ENCODE assay signal across 18 cellular contexts in genomic region chr17:48128411-48128810, GRCh38.
"Had no signal": no experiment of that assay in that cellular context is flagged by ENCODE, and none has a peak within 500 bp of the region (broad histone marks: within the 10 kb centered on the region; RNA-seq: fewer than 3 reads in every experiment).

No MANE protein-coding gene starts in this region.

- H3K27ac ChIP-seq: foreskin keratinocyte, heart left ventricle, ovary, right atrium auricular region, suprapubic skin, thyroid gland, upper lobe of left lung, uterus had no signal

- H3K9me3 ChIP-seq: heart left ventricle, ovary, right atrium auricular region, suprapubic skin, thyroid gland, upper lobe of left lung, uterus had no signal

- H3K9me3 Mint-ChIP-seq: effector memory CD8-positive, alpha-beta T cell; neural crest cell had no signal

- H3K4me3 Mint-ChIP-seq: effector memory CD8-positive, alpha-beta T cell; naive thymus-derived CD4-positive, alpha-beta T cell; neural crest cell had no signal

- H3K27me3 ChIP-seq: foreskin keratinocyte, heart left ventricle, ovary, right atrium auricular region, suprapubic skin, thyroid gland, upper lobe of left lung, uterus had no signal

- H3K27me3 Mint-ChIP-seq: effector memory CD8-positive, alpha-beta T cell; naive thymus-derived CD4-positive, alpha-beta T cell had no signal

- DNase-seq: effector memory CD8-positive, alpha-beta T cell; erythroblast; foreskin keratinocyte; heart left ventricle; islet precursor cell; mammary epithelial cell; naive thymus-derived CD4-positive, alpha-beta T cell; ovary; small intestine; stimulated activated CD4-positive, alpha-beta T cell treated with anti-CD3 and anti-CD28 coated beads, Interleukin-12 subunit alpha, Interleukin-12 subunit beta, amount 100 ng/mL, for 4 hours; stimulated activated naive CD4-positive, alpha-beta T cell treated with Interleukin-2 at 50 U/mL for 16 hours; uterus had no signal

- H3K4me3 ChIP-seq: heart left ventricle, ovary, right atrium auricular region, suprapubic skin, thyroid gland, upper lobe of left lung, uterus had no signal

- H3K4me1 ChIP-seq: right atrium auricular region, upper lobe of left lung, uterus had no signal

- H3K36me3 ChIP-seq: ovary, uterus had no signal

- ATAC-seq: effector memory CD8-positive, alpha-beta T cell; foreskin keratinocyte; heart left ventricle; left lobe of liver; naive thymus-derived CD4-positive, alpha-beta T cell had no signal
